In genomic region chr14:76761198-76761848, GRCh38 we compare ENCODE assay signal across 8 cellular contexts. TPM values are rescaled to one million over a fixed set of nuclear protein-coding genes. Genes with fewer than 3 reads are reported as not detected.
DNase-seq lines count a peak whose midpoint lies in the region; ATAC-seq and TF ChIP-seq lines count a peak whose summit lies in the region.

TSS of gene VASH1 (plus strand) at chr14:76761468. CDS start at chr14:76762822, 1,354 bp downstream.

- TF ChIP-seq CTCF in endodermal cell (conservative IDR thresholded peaks at IDR 0.05) = no peak

- peak within 1 kb of the TSS; percentile 82 for H3K4me3 ChIP-seq in endodermal cell (ENCODE audit: low read length)

- H3K9ac ChIP-seq in endodermal cell (ENCODE audit: extremely low read depth, low read length, poor library complexity, severe bottlenecking) = peak within 1 kb of the TSS; percentile 44

- peak within 1 kb of the TSS; percentile 75 for H3K27ac ChIP-seq in endodermal cell (ENCODE audit: low read depth, low read length)

- peaks cover 50% of the 10 kb centered on the region for H3K27me3 ChIP-seq in endodermal cell (ENCODE audit: control insufficient read depth, insufficient read depth, low read length, poor library complexity, severe bottlenecking)

- H3K4me3 Mint-ChIP-seq in endodermal cell (peak within 1 kb of the TSS; percentile 65), memory B cell (peak within 1 kb of the TSS; percentile 82)

- H3K36me3 Mint-ChIP-seq in endodermal cell (ENCODE audit: low read depth) (peaks cover 3% of the 10 kb centered on the region), memory B cell (no peaks in the 10 kb centered on the region)

- ATAC-seq in HG02938 (IDR thresholded peaks at IDR 0.05; ENCODE audit: unreplicated experiment) (peak; percentile 77), memory B cell (ENCODE audit: low read depth) (peak; percentile 80)

- DNase-seq in SIG-M5 treated with dmso at 0.1 percent for 504 hours (lab: John Stamatoyannopoulos, UW; ENCODE audit: unreplicated experiment) = peak; percentile 49
- no peak for DNase-seq in SIG-M5 (lab: John Stamatoyannopoulos, UW)
- peak; percentile 54 for DNase-seq in NCI-H2227 treated with DMSO at 0.1 percent for 48 hours (lab: John Stamatoyannopoulos, UW)
- peak; percentile 84 for DNase-seq in activated CD8-positive, alpha-beta memory T cell treated with anti-CD3 and anti-CD28 coated beads, Interleukin-2, amount 50 U/mL, for 48 hours
- peak; percentile 88 for DNase-seq in endodermal cell
- peak; percentile 16 to 58 for DNase-seq in memory B cell (ENCODE audit: low spot score in 2 of 2)
- peak; percentile 49 for DNase-seq in stimulated activated CD8-positive, alpha-beta memory T cell treated with anti-CD3 and anti-CD28 coated beads, Interleukin-12 subunit alpha, Interleukin-12 subunit beta, amount 100 ng/mL, for 4 hours (ENCODE audit: low read depth)

- no peaks in the 10 kb centered on the region for H3K4me1 ChIP-seq in endodermal cell (ENCODE audit: control insufficient read depth, insufficient read depth, low read length)

- H3K9me3 Mint-ChIP-seq in endodermal cell (no peaks in the 10 kb centered on the region), memory B cell (no peaks in the 10 kb centered on the region)

- H3K27ac Mint-ChIP-seq in endodermal cell (peak within 1 kb of the TSS; percentile 68), memory B cell (no peak within 1 kb of the TSS)

- H3K9me3 ChIP-seq in endodermal cell (ENCODE audit: control insufficient read depth, low read length) = no peaks in the 10 kb centered on the region

- H3K4me1 Mint-ChIP-seq in endodermal cell (peaks cover 5% of the 10 kb centered on the region), memory B cell (peaks cover 4% of the 10 kb centered on the region)

- no peaks in the 10 kb centered on the region for H3K36me3 ChIP-seq in endodermal cell (ENCODE audit: control insufficient read depth, insufficient read depth, low read length)

- 1 to 6% methylated on average over 11 to 76 of the region's 76 CpGs for WGBS in endodermal cell (ENCODE audit: insufficient coverage in 1 of 2, insufficient read length in 1 of 2), 2 experiments

- H3K27me3 Mint-ChIP-seq in endodermal cell (ENCODE audit: insufficient read depth) = peaks cover 79% of the 10 kb centered on the region
- peaks cover 29% of the 10 kb centered on the region for H3K27me3 Mint-ChIP-seq in memory B cell

RNA-seq across cellular contexts. Expression of gene VASH1, which starts in this region (rescaled TPM):
- 10 to 100 TPM; 10.3 to 19.8 TPM for total RNA-seq in endodermal cell
- polyA plus RNA-seq in endodermal cell (2013, experiment 1 of 2) = 39.3 TPM
- polyA plus RNA-seq in endodermal cell (2013, experiment 2 of 2) = 42.6 TPM
